1 cellular context compared by ENCODE assay signal in genomic region chr16:12901204-12901596, GRCh38.
TF ChIP-seq lines count a peak whose summit lies in the region.

No MANE protein-coding gene starts in this region.

TF ChIP-seq in HepG2, 621 proteins besides CTCF, POLR2A, EP300 and RAD21:
- TF ChIP-seq XBP1 (CRISPR knock-in tag; IDR thresholded peaks at IDR 0.05): no peak
- no peak for TF ChIP-seq CBFB (CRISPR knock-in tag; IDR thresholded peaks at IDR 0.05)
